23 cellular contexts compared by ENCODE assay signal in genomic region chr6:167403427-167403826, GRCh38.
"Had no signal": no experiment of that assay in that cellular context is flagged by ENCODE, and none has a peak within 500 bp of the region (broad histone marks: within the 10 kb centered on the region; RNA-seq: fewer than 3 reads in every experiment).

No MANE protein-coding gene starts in this region.

- H3K4me1 ChIP-seq: SJSA1 had no signal

- H3K27me3 ChIP-seq: MG63 had no signal

- H3K9me3 ChIP-seq: MG63, SJSA1 had no signal

- H3K27ac ChIP-seq: SJSA1, SK-N-MC had no signal

- FAIRE-seq: RCC 7860 had no signal

- H3K4me3 ChIP-seq: MG63, SJSA1, SK-N-MC had no signal

- DNase-seq: IMR-90, Karpas-422, KG1, MG63, NCI-H1092, NCI-H1105 treated with DMSO at 0.1 percent for 48 hours, NCI-H1436, NCI-H187, NCI-H2029, NCI-H2081 treated with DMSO at 0.1 percent for 48 hours, NCI-H2171, NCI-H226, NCI-H446, NCI-H510A, NCI-H524 treated with DMSO at 0.1 percent for 48 hours, NCI-H69, NCI-H774, Right ventricle myocardium superior, RPMI8226, SIG-M5 had no signal

- H3K36me3 ChIP-seq: MG63, SJSA1 had no signal
